Comparison of ENCODE assay signal across 33 cellular contexts in the genomic region with DNA sequence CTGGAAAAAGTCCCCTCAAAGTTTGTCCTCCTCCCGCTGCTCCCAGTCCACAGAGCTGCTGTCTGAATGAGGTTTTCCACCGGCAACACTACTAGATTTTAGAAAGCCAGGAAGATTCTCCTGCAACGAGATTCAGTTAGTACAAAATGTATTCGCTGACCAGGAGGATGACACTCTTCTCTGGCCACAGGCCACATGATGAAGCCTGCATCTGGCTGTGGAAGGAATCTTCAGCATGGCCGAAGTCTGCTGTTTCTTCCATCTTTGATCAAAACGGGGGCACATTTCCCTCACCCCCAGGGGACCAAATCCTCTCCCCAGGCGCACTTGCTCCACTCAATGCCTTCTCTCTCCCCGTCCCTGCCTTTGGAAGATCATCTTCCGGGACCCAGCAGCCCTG.
"Had no signal": no experiment of that assay in that cellular context is flagged by ENCODE, and none has a peak within 500 bp of the region (broad histone marks: within the 10 kb centered on the region; RNA-seq: fewer than 3 reads in every experiment).

No MANE protein-coding gene starts in this region.

- H3K9me3 ChIP-seq: adrenal gland, body of pancreas, esophagus squamous epithelium had no signal

- FAIRE-seq: colon, endometrium, endothelial cell of umbilical vein, frontal cortex had no signal

- DNase-seq: activated B cell treated with CpG ODN at 0.5 μM for 24 hours; activated CD4-positive, alpha-beta T cell treated with anti-CD3 and anti-CD28 coated beads for 48 hours; activated CD4-positive, alpha-beta T cell treated with anti-CD3 and anti-CD28 coated beads, Interleukin-2, amount 50 U/mL, for 1 hour; activated CD4-positive, alpha-beta T cell treated with anti-CD3 and anti-CD28 coated beads, Interleukin-2, amount 50 U/mL, for 48 hours; activated CD8-positive, alpha-beta memory T cell treated with anti-CD3 and anti-CD28 coated beads for 24 hours; activated CD8-positive, alpha-beta T cell treated with anti-CD3 and anti-CD28 coated beads for 36 hours; activated effector memory CD4-positive, alpha-beta T cell treated with anti-CD3 and anti-CD28 coated beads, Interleukin-2, amount 50 U/mL, for 16 hours; activated naive CD4-positive, alpha-beta T cell treated with anti-CD3 and anti-CD28 coated beads for 36 hours; activated naive CD8-positive, alpha-beta T cell treated with anti-CD3 and anti-CD28 coated beads for 36 hours; activated naive CD8-positive, alpha-beta T cell treated with anti-CD3 and anti-CD28 coated beads, Interleukin-2, amount 50 U/mL, for 24 hours; activated T-cell treated with anti-CD3 and anti-CD28 coated beads, Interleukin-2, amount 50 U/mL, for 1 hour; activated T-cell treated with anti-CD3 and anti-CD28 coated beads, Interleukin-2, amount 50 U/mL, for 48 hours; amygdala; aorta; body of pancreas; caudate nucleus; effector CD8-positive, alpha-beta T cell; esophagus squamous epithelium; T-helper 1 cell; T-helper 17 cell; T1000 had no signal

- H3K4me1 Mint-ChIP-seq: activated B cell treated with CpG ODN at 0.5 μM for 24 hours; activated naive CD4-positive, alpha-beta T cell treated with anti-CD3 and anti-CD28 coated beads, Interleukin-2, amount 50 U/mL, for 24 hours; activated naive CD8-positive, alpha-beta T cell treated with anti-CD3 and anti-CD28 coated beads for 36 hours; activated naive CD8-positive, alpha-beta T cell treated with anti-CD3 and anti-CD28 coated beads, Interleukin-2, amount 50 U/mL, for 24 hours had no signal

- ATAC-seq: activated CD4-positive, CD25-positive, alpha-beta regulatory T cell treated with anti-CD3 and anti-CD28 coated beads, Interleukin-2, amount 50 U/mL, for 24 hours; activated CD8-positive, alpha-beta T cell treated with anti-CD3 and anti-CD28 coated beads for 36 hours; activated naive CD8-positive, alpha-beta T cell treated with anti-CD3 and anti-CD28 coated beads, Interleukin-2, amount 50 U/mL, for 24 hours; body of pancreas; T-helper 17 cell had no signal

- H3K4me1 ChIP-seq: adrenal gland, body of pancreas, esophagus squamous epithelium had no signal

- H3K4me3 ChIP-seq: adrenal gland, body of pancreas, esophagus squamous epithelium had no signal

- H3K36me3 Mint-ChIP-seq: activated naive CD4-positive, alpha-beta T cell treated with anti-CD3 and anti-CD28 coated beads, Interleukin-2, amount 50 U/mL, for 24 hours; activated naive CD8-positive, alpha-beta T cell treated with anti-CD3 and anti-CD28 coated beads for 36 hours had no signal

- H3K27me3 ChIP-seq: body of pancreas had no signal

- H3K36me3 ChIP-seq: adrenal gland, esophagus squamous epithelium, WERI-Rb-1 had no signal

- H3K27ac ChIP-seq: adrenal gland, body of pancreas, epithelial cell of prostate, esophagus squamous epithelium had no signal

- H3K9me3 Mint-ChIP-seq: activated CD8-positive, alpha-beta T cell treated with anti-CD3 and anti-CD28 coated beads for 36 hours; activated naive CD4-positive, alpha-beta T cell treated with anti-CD3 and anti-CD28 coated beads for 36 hours; activated T-helper 1 cell treated with anti-CD3 and anti-CD28 coated beads, Interleukin-12 subunit alpha, Interleukin-12 subunit beta, Interleukin-2, Interleukin-4 antibody, amounts not matched to agents 30 ng/mL and 10 ng/mL and 1 ng/mL, durations not matched to agents 14 hours and 24 hours and 36 hours; activated T-helper 2 cell treated with anti-CD3 and anti-CD28 coated beads, Interferon-gamma antibody, Interleukin-2, Interleukin-4, amounts not matched to agents 10 μg/mL and 5 μg/mL and 100 μg/mL, durations not matched to agents 14 hours and 24 hours and 36 hours; T-helper 2 cell treated with Interferon-gamma antibody and Interleukin-4, amounts not matched to agents 5 μg/mL and 100 μg/mL, for 36 hours had no signal

- H3K4me3 Mint-ChIP-seq: activated B cell treated with CpG ODN at 0.5 μM for 24 hours; activated CD8-positive, alpha-beta T cell treated with anti-CD3 and anti-CD28 coated beads for 36 hours; activated naive CD4-positive, alpha-beta T cell treated with anti-CD3 and anti-CD28 coated beads for 36 hours; activated naive CD4-positive, alpha-beta T cell treated with anti-CD3 and anti-CD28 coated beads, Interleukin-2, amount 50 U/mL, for 24 hours; activated naive CD8-positive, alpha-beta T cell treated with anti-CD3 and anti-CD28 coated beads for 36 hours; activated naive CD8-positive, alpha-beta T cell treated with anti-CD3 and anti-CD28 coated beads, Interleukin-2, amount 50 U/mL, for 24 hours; activated T-helper 1 cell treated with anti-CD3 and anti-CD28 coated beads, Interleukin-12 subunit alpha, Interleukin-12 subunit beta, Interleukin-2, Interleukin-4 antibody, amounts not matched to agents 30 ng/mL and 10 ng/mL and 1 ng/mL, durations not matched to agents 14 hours and 24 hours and 36 hours; T-helper 17 cell; T-helper 2 cell treated with Interferon-gamma antibody and Interleukin-4, amounts not matched to agents 5 μg/mL and 100 μg/mL, for 36 hours had no signal

- H3K27ac Mint-ChIP-seq: activated B cell treated with CpG ODN at 0.5 μM for 24 hours; activated CD8-positive, alpha-beta T cell treated with anti-CD3 and anti-CD28 coated beads for 36 hours; activated naive CD4-positive, alpha-beta T cell treated with anti-CD3 and anti-CD28 coated beads for 36 hours; activated naive CD4-positive, alpha-beta T cell treated with anti-CD3 and anti-CD28 coated beads, Interleukin-2, amount 50 U/mL, for 24 hours; activated naive CD8-positive, alpha-beta T cell treated with anti-CD3 and anti-CD28 coated beads for 36 hours; activated naive CD8-positive, alpha-beta T cell treated with anti-CD3 and anti-CD28 coated beads, Interleukin-2, amount 50 U/mL, for 24 hours; activated T-helper 1 cell treated with anti-CD3 and anti-CD28 coated beads, Interleukin-12 subunit alpha, Interleukin-12 subunit beta, Interleukin-2, Interleukin-4 antibody, amounts not matched to agents 30 ng/mL and 10 ng/mL and 1 ng/mL, durations not matched to agents 14 hours and 24 hours and 36 hours; activated T-helper 2 cell treated with anti-CD3 and anti-CD28 coated beads, Interferon-gamma antibody, Interleukin-2, Interleukin-4, amounts not matched to agents 10 μg/mL and 5 μg/mL and 100 μg/mL, durations not matched to agents 14 hours and 24 hours and 36 hours; T-helper 17 cell; T-helper 2 cell treated with Interferon-gamma antibody and Interleukin-4, amounts not matched to agents 5 μg/mL and 100 μg/mL, for 36 hours had no signal
